10 cellular contexts compared by ENCODE assay signal in genomic region chr11:22830082-22830414, GRCh38. TPM values are rescaled to one million over a fixed set of nuclear protein-coding genes. Genes with fewer than 3 reads are reported as not detected.
DNase-seq lines count a peak whose midpoint lies in the region; ATAC-seq and TF ChIP-seq lines count a peak whose summit lies in the region.
"Had no signal": no experiment of that assay in that cellular context is flagged by ENCODE, and none has a peak within 500 bp of the region (broad histone marks: within the 10 kb centered on the region; RNA-seq: fewer than 3 reads in every experiment).

No MANE protein-coding gene starts in this region.

- H3K4me3 ChIP-seq in GM06990 (replicated peaks; ENCODE audit: low read depth, low read length) (peak overlapping the region; percentile 50), SJCRH30 (peak overlapping the region; percentile 14; the same call in 1 of the 2 replicates), esophagus squamous epithelium (peak overlapping the region; percentile 79 to 97 (median 86)), retinal pigment epithelial cell (ENCODE audit: low read length) (peak overlapping the region; percentile 39)

- TF ChIP-seq POLR2A in esophagus squamous epithelium (IDR thresholded peaks at IDR 0.05) = no peak

- TF ChIP-seq CTCF in GM06990 (IDR thresholded peaks at IDR 0.05; ENCODE audit: insufficient read depth, low read length, poor library complexity, severe bottlenecking) = no peak
- TF ChIP-seq CTCF in esophagus squamous epithelium (IDR thresholded peaks at IDR 0.05) = no peak
- TF ChIP-seq CTCF in retinal pigment epithelial cell (conservative IDR thresholded peaks at IDR 0.05; ENCODE audit: low read depth, low read length) = no peak

- H3K4me1 ChIP-seq in SJCRH30 = peaks cover 4% of the 10 kb centered on the region
- H3K4me1 ChIP-seq in esophagus squamous epithelium = peaks cover 0 to 19% (median 9%) of the 10 kb centered on the region in 3 donors

- H3K9me3 ChIP-seq in SJCRH30 (replicated peaks) = no peaks in the 10 kb centered on the region
- H3K9me3 ChIP-seq in esophagus squamous epithelium = no peaks in the 10 kb centered on the region

- H3K27ac ChIP-seq in SJCRH30 (no peak overlapping the region), esophagus squamous epithelium (no peak overlapping the region)

- 19 to 21% methylated on average over 2 to 4 of the region's 4 CpGs for WGBS in esophagus squamous epithelium, 2 donors

- H3K36me3 ChIP-seq in GM06990 (ENCODE audit: control insufficient read depth, insufficient read depth, low read length) (peaks cover 3% of the 10 kb centered on the region; the same call in 1 of the 2 replicates), SJCRH30 (no peaks in the 10 kb centered on the region), esophagus squamous epithelium (peaks cover 0 to 19% (median 0%) of the 10 kb centered on the region in 3 donors)

- H3K27me3 ChIP-seq in GM06990 (replicated peaks; ENCODE audit: control insufficient read depth, insufficient read depth, low read length) = no peaks in the 10 kb centered on the region
- no peaks in the 10 kb centered on the region for H3K27me3 ChIP-seq in SJCRH30
- H3K27me3 ChIP-seq in esophagus squamous epithelium = no peaks in the 10 kb centered on the region

- intact Hi-C loops in esophagus squamous epithelium (cut with DNase I) = no loop called here

- DNase-seq in GM06990 (ENCODE audit: extremely low read depth, insufficient read length) = no peak
- DNase-seq in SJCRH30 = no peak
- no peak for DNase-seq in esophagus squamous epithelium (lab: John Stamatoyannopoulos, UW)
- no peak for DNase-seq in retinal pigment epithelial cell (ENCODE audit: low read depth)
- no peak for DNase-seq in cerebellum (ENCODE audit: low spot score)
- no peak for DNase-seq in Kasumi-1 (lab: John Stamatoyannopoulos, UW)

- no peak for ATAC-seq in GM21529 (IDR thresholded peaks at IDR 0.05; ENCODE audit: unreplicated experiment)
- ATAC-seq in GM21367 (IDR thresholded peaks at IDR 0.05; ENCODE audit: unreplicated experiment) = no peak

RNA-seq across cellular contexts. Expression of gene SVIP, which starts 0.4 kb away (rescaled TPM):
- 20.2 and 21.0 TPM in 2 replicates for total RNA-seq in SJCRH30 (2014; rRNA removed; shearing (Covaris generic))
- 10 to 100 TPM in 1 of 4 donors, 1 to 10 TPM in 3; 6.1 to 11.3 (median 8.0) TPM for total RNA-seq in esophagus squamous epithelium
- 10.6 TPM for total RNA-seq in cerebellum

RNA-seq across cellular contexts. Expression of gene CCDC179, which starts 30.2 kb away (rescaled TPM):
- total RNA-seq in SJCRH30 (2014; rRNA removed; shearing (Covaris generic)) = not detected in 2 replicates
- total RNA-seq in esophagus squamous epithelium = not detected
- total RNA-seq in cerebellum = not detected
- total RNA-seq: activated CD8-positive, alpha-beta memory T cell treated with anti-CD3 and anti-CD28 coated beads for 36 hours; lung had no signal

Comparison
In these comparisons a context has a peak if more than half of its experiments do, and no peak if none do; other contexts are left out.
1. H3K4me3 ChIP-seq: peak in every context shown above with its lines; median percentile 86 in esophagus squamous epithelium; 50 in GM06990; 39 in retinal pigment epithelial cell; 14 in SJCRH30.